Comparison of ENCODE assay signal across 21 cellular contexts in genomic region chr3:177476921-177477435, GRCh38.
"Had no signal": no experiment of that assay in that cellular context is flagged by ENCODE, and none has a peak within 500 bp of the region (broad histone marks: within the 10 kb centered on the region; RNA-seq: fewer than 3 reads in every experiment).

No MANE protein-coding gene starts in this region.

- H3K4me3 ChIP-seq: breast epithelium, MG63, SK-N-MC had no signal

- H3K4me1 Mint-ChIP-seq: activated CD4-positive, alpha-beta T cell treated with anti-CD3 and anti-CD28 coated beads, Interleukin-2, amount 10 ng/mL, durations not matched to agents 7 days and 5 days; activated naive CD4-positive, alpha-beta T cell treated with anti-CD3 and anti-CD28 coated beads, Interleukin-2, amount 10 ng/mL, durations not matched to agents 7 days and 5 days; activated naive CD8-positive, alpha-beta T cell treated with anti-CD3 and anti-CD28 coated beads for 36 hours; activated T-helper 17 cell treated with anti-CD3 and anti-CD28 coated beads, Interleukin-2, amount 50 U/mL, for 72 hours; T-cell had no signal

- H3K9me3 Mint-ChIP-seq: activated CD4-positive, alpha-beta memory T cell treated with anti-CD3 and anti-CD28 coated beads for 36 hours; activated naive CD4-positive, alpha-beta T cell treated with anti-CD3 and anti-CD28 coated beads, Interleukin-2, amount 10 ng/mL, durations not matched to agents 7 days and 5 days; activated naive CD8-positive, alpha-beta T cell treated with anti-CD3 and anti-CD28 coated beads for 36 hours; activated T-helper 17 cell treated with anti-CD3 and anti-CD28 coated beads, Interleukin-2, amount 50 U/mL, for 72 hours had no signal

- ATAC-seq: activated T-helper 17 cell treated with anti-CD3 and anti-CD28 coated beads, Interleukin-2, amount 50 U/mL, for 72 hours; Right ventricle myocardium inferior; T-cell had no signal

- H3K36me3 Mint-ChIP-seq: activated CD4-positive, alpha-beta memory T cell treated with anti-CD3 and anti-CD28 coated beads for 36 hours; activated naive CD4-positive, alpha-beta T cell treated with anti-CD3 and anti-CD28 coated beads, Interleukin-2, amount 10 ng/mL, durations not matched to agents 7 days and 5 days; activated naive CD8-positive, alpha-beta T cell treated with anti-CD3 and anti-CD28 coated beads for 36 hours; T-cell had no signal

- H3K27me3 Mint-ChIP-seq: activated CD4-positive, alpha-beta memory T cell treated with anti-CD3 and anti-CD28 coated beads for 36 hours; activated CD4-positive, alpha-beta T cell treated with anti-CD3 and anti-CD28 coated beads, Interleukin-2, amount 10 ng/mL, durations not matched to agents 7 days and 5 days; activated naive CD4-positive, alpha-beta T cell treated with anti-CD3 and anti-CD28 coated beads, Interleukin-2, amount 10 ng/mL, durations not matched to agents 7 days and 5 days; activated naive CD8-positive, alpha-beta T cell treated with anti-CD3 and anti-CD28 coated beads for 36 hours; activated T-helper 17 cell treated with anti-CD3 and anti-CD28 coated beads, Interleukin-2, amount 50 U/mL, for 72 hours; T-cell had no signal

- H3K4me3 Mint-ChIP-seq: activated CD4-positive, alpha-beta memory T cell treated with anti-CD3 and anti-CD28 coated beads for 36 hours; activated CD4-positive, alpha-beta T cell treated with anti-CD3 and anti-CD28 coated beads, Interleukin-2, amount 10 ng/mL, durations not matched to agents 7 days and 5 days; activated naive CD4-positive, alpha-beta T cell treated with anti-CD3 and anti-CD28 coated beads, Interleukin-2, amount 10 ng/mL, durations not matched to agents 7 days and 5 days; activated naive CD8-positive, alpha-beta T cell treated with anti-CD3 and anti-CD28 coated beads for 36 hours; activated T-helper 17 cell treated with anti-CD3 and anti-CD28 coated beads, Interleukin-2, amount 50 U/mL, for 72 hours; T-cell had no signal

- H3K27ac Mint-ChIP-seq: activated CD4-positive, alpha-beta memory T cell treated with anti-CD3 and anti-CD28 coated beads for 36 hours; activated CD4-positive, alpha-beta T cell treated with anti-CD3 and anti-CD28 coated beads, Interleukin-2, amount 10 ng/mL, durations not matched to agents 7 days and 5 days; activated naive CD4-positive, alpha-beta T cell treated with anti-CD3 and anti-CD28 coated beads, Interleukin-2, amount 10 ng/mL, durations not matched to agents 7 days and 5 days; activated naive CD8-positive, alpha-beta T cell treated with anti-CD3 and anti-CD28 coated beads for 36 hours; activated T-helper 17 cell treated with anti-CD3 and anti-CD28 coated beads, Interleukin-2, amount 50 U/mL, for 72 hours; T-cell had no signal

- H3K9me3 ChIP-seq: breast epithelium, MG63 had no signal

- DNase-seq: activated CD4-positive, alpha-beta memory T cell treated with anti-CD3 and anti-CD28 coated beads for 36 hours; activated CD4-positive, alpha-beta T cell treated with anti-CD3 and anti-CD28 coated beads, Interleukin-2, amount 10 ng/mL, durations not matched to agents 7 days and 5 days; activated CD4-positive, CD25-positive, alpha-beta regulatory T cell; activated gamma-delta T cell; activated naive CD4-positive, alpha-beta T cell treated with anti-CD3 and anti-CD28 coated beads, Interleukin-2, amount 10 ng/mL, durations not matched to agents 7 days and 5 days; activated naive CD8-positive, alpha-beta T cell treated with anti-CD3 and anti-CD28 coated beads for 36 hours; activated T-cell treated with anti-CD3 and anti-CD28 coated beads for 4 hours; activated T-cell treated with anti-CD3 and anti-CD28 coated beads, Interleukin-2, amount 50 U/mL, for 48 hours; MG63; MV-4-11; NCI-H1092 treated with DMSO at 0.1 percent for 48 hours; NCI-H1417 treated with DMSO at 0.1 percent for 48 hours; NCI-H1694; NCI-H2107; T-cell; T-helper 2 cell; T1000 had no signal

- H3K27me3 ChIP-seq: breast epithelium, MG63 had no signal

- H3K36me3 ChIP-seq: breast epithelium, MG63 had no signal
